Comparison of ENCODE assay signal across 1 cellular context in the genomic region with DNA sequence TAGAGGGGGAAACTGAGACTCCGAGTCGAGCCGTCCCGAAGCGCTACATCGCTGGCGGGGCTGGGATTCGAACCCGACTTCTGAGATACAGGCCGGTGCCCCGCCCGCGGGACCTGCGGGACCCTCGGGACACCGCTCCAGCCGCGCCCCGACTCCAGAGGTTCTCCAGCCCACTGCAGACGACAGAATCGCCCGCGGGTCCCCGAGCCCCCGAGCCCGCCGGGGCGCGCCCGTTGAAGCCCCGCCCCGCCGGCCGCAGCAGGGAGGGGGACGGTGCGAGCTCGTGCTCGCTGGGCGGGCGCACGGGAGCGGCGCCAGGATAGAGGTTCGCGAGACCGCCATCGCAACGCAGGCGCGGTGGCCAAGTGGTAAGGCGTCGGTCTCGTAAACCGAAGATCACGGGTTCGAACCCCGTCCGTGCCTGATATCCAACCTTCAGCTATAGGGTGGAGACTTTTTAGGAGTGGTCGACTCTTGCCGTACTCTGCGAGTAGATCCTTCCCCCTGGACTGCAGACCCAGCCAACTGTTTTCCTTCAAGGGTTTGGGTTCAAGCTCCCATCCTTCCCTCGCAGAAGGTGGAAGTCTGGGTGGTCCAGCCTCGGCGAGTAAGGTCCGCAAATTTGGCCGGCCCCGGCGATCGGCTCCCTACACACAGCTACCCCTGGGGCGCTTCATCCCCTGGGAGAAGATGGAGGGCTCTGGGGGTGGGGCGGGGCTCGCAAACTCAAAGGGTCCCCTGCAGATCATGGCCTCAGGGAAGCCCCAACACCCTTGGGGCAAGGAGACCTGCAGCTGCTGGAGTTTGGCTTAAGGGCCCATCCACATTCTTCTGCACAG.
TF ChIP-seq lines count a peak whose summit lies in the region.

No MANE protein-coding gene starts in this region.

TF ChIP-seq in GM12878, 131 proteins besides CTCF, POLR2A, EP300 and RAD21 (continued from another document):
- TF ChIP-seq, protein P1, sequence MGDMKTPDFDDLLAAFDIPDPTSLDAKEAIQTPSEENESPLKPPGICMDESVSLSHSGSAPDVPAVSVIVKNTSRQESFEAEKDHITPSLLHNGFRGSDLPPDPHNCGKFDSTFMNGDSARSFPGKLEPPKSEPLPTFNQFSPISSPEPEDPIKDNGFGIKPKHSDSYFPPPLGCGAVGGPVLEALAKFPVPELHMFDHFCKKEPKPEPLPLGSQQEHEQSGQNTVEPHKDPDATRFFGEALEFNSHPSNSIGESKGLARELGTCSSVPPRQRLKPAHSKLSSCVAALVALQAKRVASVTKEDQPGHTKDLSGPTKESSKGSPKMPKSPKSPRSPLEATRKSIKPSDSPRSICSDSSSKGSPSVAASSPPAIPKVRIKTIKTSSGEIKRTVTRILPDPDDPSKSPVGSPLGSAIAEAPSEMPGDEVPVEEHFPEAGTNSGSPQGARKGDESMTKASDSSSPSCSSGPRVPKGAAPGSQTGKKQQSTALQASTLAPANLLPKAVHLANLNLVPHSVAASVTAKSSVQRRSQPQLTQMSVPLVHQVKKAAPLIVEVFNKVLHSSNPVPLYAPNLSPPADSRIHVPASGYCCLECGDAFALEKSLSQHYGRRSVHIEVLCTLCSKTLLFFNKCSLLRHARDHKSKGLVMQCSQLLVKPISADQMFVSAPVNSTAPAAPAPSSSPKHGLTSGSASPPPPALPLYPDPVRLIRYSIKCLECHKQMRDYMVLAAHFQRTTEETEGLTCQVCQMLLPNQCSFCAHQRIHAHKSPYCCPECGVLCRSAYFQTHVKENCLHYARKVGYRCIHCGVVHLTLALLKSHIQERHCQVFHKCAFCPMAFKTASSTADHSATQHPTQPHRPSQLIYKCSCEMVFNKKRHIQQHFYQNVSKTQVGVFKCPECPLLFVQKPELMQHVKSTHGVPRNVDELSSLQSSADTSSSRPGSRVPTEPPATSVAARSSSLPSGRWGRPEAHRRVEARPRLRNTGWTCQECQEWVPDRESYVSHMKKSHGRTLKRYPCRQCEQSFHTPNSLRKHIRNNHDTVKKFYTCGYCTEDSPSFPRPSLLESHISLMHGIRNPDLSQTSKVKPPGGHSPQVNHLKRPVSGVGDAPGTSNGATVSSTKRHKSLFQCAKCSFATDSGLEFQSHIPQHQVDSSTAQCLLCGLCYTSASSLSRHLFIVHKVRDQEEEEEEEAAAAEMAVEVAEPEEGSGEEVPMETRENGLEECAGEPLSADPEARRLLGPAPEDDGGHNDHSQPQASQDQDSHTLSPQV (IDR thresholded peaks at IDR 0.05), result peak; percentile 35; the same call in 1 of the 2 replicates
- TF ChIP-seq IKZF2 (IDR thresholded peaks at IDR 0.05) (no peak; a peak in 2 of 4 replicates), CREB1 (IDR thresholded peaks at IDR 0.05; ENCODE audit: low read depth) (peak; percentile 56; the same call in 1 of the 2 replicates), WRNIP1 (IDR thresholded peaks at IDR 0.05; ENCODE audit: borderline replicate concordance, low read depth, low read length) (no peak), GABPA (IDR thresholded peaks at IDR 0.05; ENCODE audit: low read depth) (peak; percentile 47; the same call in 1 of the 2 replicates), EZH2 (IDR thresholded peaks at IDR 0.05; ENCODE audit: borderline replicate concordance, control insufficient read depth, low read depth, low read length) (no peak), TARDBP (IDR thresholded peaks at IDR 0.05; ENCODE audit: borderline replicate concordance) (peak; percentile 97), YBX1 (IDR thresholded peaks at IDR 0.05) (no peak), MEF2A (IDR thresholded peaks at IDR 0.05; ENCODE audit: insufficient read depth, low read depth, low read length) (no peak), TAF1 (IDR thresholded peaks at IDR 0.05; ENCODE audit: borderline replicate concordance, low read depth, low read length) (peak; percentile 30; the same call in 1 of the 2 replicates), STAT1 (conservative IDR thresholded peaks at IDR 0.05) (peak; percentile 93), TCF7 (IDR thresholded peaks at IDR 0.05; ENCODE audit: borderline replicate concordance) (no peak), IRF4 (IDR thresholded peaks at IDR 0.05; ENCODE audit: low read depth, low read length) (peak; percentile 70; the same call in 1 of the 2 replicates)
- TF ChIP-seq, protein P2, sequence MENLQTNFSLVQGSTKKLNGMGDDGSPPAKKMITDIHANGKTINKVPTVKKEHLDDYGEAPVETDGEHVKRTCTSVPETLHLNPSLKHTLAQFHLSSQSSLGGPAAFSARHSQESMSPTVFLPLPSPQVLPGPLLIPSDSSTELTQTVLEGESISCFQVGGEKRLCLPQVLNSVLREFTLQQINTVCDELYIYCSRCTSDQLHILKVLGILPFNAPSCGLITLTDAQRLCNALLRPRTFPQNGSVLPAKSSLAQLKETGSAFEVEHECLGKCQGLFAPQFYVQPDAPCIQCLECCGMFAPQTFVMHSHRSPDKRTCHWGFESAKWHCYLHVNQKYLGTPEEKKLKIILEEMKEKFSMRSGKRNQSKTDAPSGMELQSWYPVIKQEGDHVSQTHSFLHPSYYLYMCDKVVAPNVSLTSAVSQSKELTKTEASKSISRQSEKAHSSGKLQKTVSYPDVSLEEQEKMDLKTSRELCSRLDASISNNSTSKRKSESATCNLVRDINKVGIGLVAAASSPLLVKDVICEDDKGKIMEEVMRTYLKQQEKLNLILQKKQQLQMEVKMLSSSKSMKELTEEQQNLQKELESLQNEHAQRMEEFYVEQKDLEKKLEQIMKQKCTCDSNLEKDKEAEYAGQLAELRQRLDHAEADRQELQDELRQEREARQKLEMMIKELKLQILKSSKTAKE (IDR thresholded peaks at IDR 0.05; ENCODE audit: low read depth, poor library complexity, severe bottlenecking), result peak; percentile 45
